14 cellular contexts compared by ENCODE assay signal in genomic region chr10:1172256-1172975, GRCh38.
"Had no signal": no experiment of that assay in that cellular context is flagged by ENCODE, and none has a peak within 500 bp of the region (broad histone marks: within the 10 kb centered on the region; RNA-seq: fewer than 3 reads in every experiment).

No MANE protein-coding gene starts in this region.

- H3K4me1 Mint-ChIP-seq: activated naive CD8-positive, alpha-beta T cell treated with anti-CD3 and anti-CD28 coated beads, Interleukin-2, amount 10 ng/mL, durations not matched to agents 7 days and 5 days; naive B cell had no signal

- H3K4me3 ChIP-seq: esophagus squamous epithelium, heart left ventricle had no signal

- H3K36me3 Mint-ChIP-seq: activated naive CD8-positive, alpha-beta T cell treated with anti-CD3 and anti-CD28 coated beads, Interleukin-2, amount 10 ng/mL, durations not matched to agents 7 days and 5 days; brain; naive B cell had no signal

- H3K27ac ChIP-seq: esophagus squamous epithelium, foreskin keratinocyte, heart left ventricle had no signal

- H3K9me3 Mint-ChIP-seq: activated naive CD8-positive, alpha-beta T cell treated with anti-CD3 and anti-CD28 coated beads, Interleukin-2, amount 10 ng/mL, durations not matched to agents 7 days and 5 days; activated T-helper 1 cell treated with anti-CD3 and anti-CD28 coated beads, Interleukin-12 subunit alpha, Interleukin-12 subunit beta, Interleukin-2, Interleukin-4 antibody, amounts not matched to agents 30 ng/mL and 10 ng/mL and 1 ng/mL, durations not matched to agents 14 hours and 24 hours and 36 hours; brain had no signal

- H3K27me3 ChIP-seq: foreskin keratinocyte had no signal

- FAIRE-seq: endothelial cell of umbilical vein had no signal

- H3K27ac Mint-ChIP-seq: activated naive CD8-positive, alpha-beta T cell treated with anti-CD3 and anti-CD28 coated beads, Interleukin-2, amount 10 ng/mL, durations not matched to agents 7 days and 5 days; activated T-helper 1 cell treated with anti-CD3 and anti-CD28 coated beads, Interleukin-12 subunit alpha, Interleukin-12 subunit beta, Interleukin-2, Interleukin-4 antibody, amounts not matched to agents 30 ng/mL and 10 ng/mL and 1 ng/mL, durations not matched to agents 14 hours and 24 hours and 36 hours; naive B cell had no signal

- DNase-seq: activated CD4-positive, alpha-beta T cell treated with anti-CD3 and anti-CD28 coated beads, Interleukin-2, amount 50 U/mL, for 1 hour; activated CD8-positive, alpha-beta memory T cell treated with anti-CD3 and anti-CD28 coated beads for 24 hours; activated naive CD8-positive, alpha-beta T cell treated with anti-CD3 and anti-CD28 coated beads, Interleukin-2, amount 10 ng/mL, durations not matched to agents 7 days and 5 days; effector CD8-positive, alpha-beta T cell; esophagus squamous epithelium; foreskin keratinocyte; left colon; mammary epithelial cell; naive B cell; nucleus accumbens had no signal

- ATAC-seq: foreskin keratinocyte, heart left ventricle had no signal

- H3K36me3 ChIP-seq: esophagus squamous epithelium, heart left ventricle had no signal

- H3K4me1 ChIP-seq: esophagus squamous epithelium, foreskin keratinocyte, heart left ventricle had no signal

- H3K4me3 Mint-ChIP-seq: activated naive CD8-positive, alpha-beta T cell treated with anti-CD3 and anti-CD28 coated beads, Interleukin-2, amount 10 ng/mL, durations not matched to agents 7 days and 5 days; activated T-helper 1 cell treated with anti-CD3 and anti-CD28 coated beads, Interleukin-12 subunit alpha, Interleukin-12 subunit beta, Interleukin-2, Interleukin-4 antibody, amounts not matched to agents 30 ng/mL and 10 ng/mL and 1 ng/mL, durations not matched to agents 14 hours and 24 hours and 36 hours; brain; naive B cell had no signal

- H3K9me3 ChIP-seq: esophagus squamous epithelium, heart left ventricle had no signal
